ENCODE assay signal across 6 cellular contexts in genomic region chrX:153875391-153876111, GRCh38.
A peak's percentile ranks its signal among the peaks of the same experiment; 100 is the strongest.
DNase-seq lines count a peak whose midpoint lies in the region; ATAC-seq lines count a peak whose summit lies in the region.

No MANE protein-coding gene starts in this region.

- peaks cover 60% of the 10 kb centered on the region for H3K27me3 Mint-ChIP-seq in stimulated activated naive CD8-positive, alpha-beta T cell treated with anti-CD3 and anti-CD28 coated beads, Interleukin-15, amount 100 ng/mL, for 72 hours

- no peaks in the 10 kb centered on the region for H3K9me3 Mint-ChIP-seq in stimulated activated naive CD8-positive, alpha-beta T cell treated with anti-CD3 and anti-CD28 coated beads, Interleukin-15, amount 100 ng/mL, for 72 hours

- peak; percentile 12 for DNase-seq in DMS79 treated with DMSO at 0.1 percent for 48 hours (lab: John Stamatoyannopoulos, UW)
- no peak for DNase-seq in DMS79 (lab: John Stamatoyannopoulos, UW)
- DNase-seq in activated T-helper 1 cell treated with Interleukin-2 at 50 U/mL for 16 hours (ENCODE audit: low read depth), result peak; percentile 54
- peak; percentile 29 for DNase-seq in kidney tubule cell (ENCODE audit: low spot score)
- peak; percentile 49 to 71 for DNase-seq in stimulated activated naive CD8-positive, alpha-beta T cell treated with anti-CD3 and anti-CD28 coated beads, Interleukin-15, amount 100 ng/mL, for 72 hours

- ATAC-seq in stimulated activated naive CD8-positive, alpha-beta T cell treated with anti-CD3 and anti-CD28 coated beads, Interleukin-15, amount 100 ng/mL, for 72 hours, result peak; percentile 55
- ATAC-seq in HG02623 (IDR thresholded peaks at IDR 0.05; ENCODE audit: unreplicated experiment), result no peak

- H3K4me1 Mint-ChIP-seq in stimulated activated naive CD8-positive, alpha-beta T cell treated with anti-CD3 and anti-CD28 coated beads, Interleukin-15, amount 100 ng/mL, for 72 hours, result peaks cover 29% of the 10 kb centered on the region

- H3K4me3 Mint-ChIP-seq in stimulated activated naive CD8-positive, alpha-beta T cell treated with anti-CD3 and anti-CD28 coated beads, Interleukin-15, amount 100 ng/mL, for 72 hours, result no peak overlapping the region

- H3K27ac Mint-ChIP-seq in stimulated activated naive CD8-positive, alpha-beta T cell treated with anti-CD3 and anti-CD28 coated beads, Interleukin-15, amount 100 ng/mL, for 72 hours, result peak overlapping the region in 1 of 2 donors; percentile 6
